ENCODE assay signal across 24 cellular contexts in genomic region chr4:6896035-6896434, GRCh38.
"Had no signal": no experiment of that assay in that cellular context is flagged by ENCODE, and none has a peak within 500 bp of the region (broad histone marks: within the 10 kb centered on the region; RNA-seq: fewer than 3 reads in every experiment).

No MANE protein-coding gene starts in this region.

- ATAC-seq: esophagus mucosa; foreskin keratinocyte; gastroesophageal sphincter; heart left ventricle; left lobe of liver; natural killer cell; psoas muscle; right cardiac atrium; stimulated activated naive B cell treated with anti-CD40 and anti-IgM and Interleukin-4, amounts not matched to agents 10 μg/mL and 1 μg/mL and 100 μg/mL, for 72 hours had no signal

- H3K27ac ChIP-seq: colonic mucosa, epithelial cell of prostate, foreskin keratinocyte, gastroesophageal sphincter, heart left ventricle, hepatocyte, psoas muscle, skin epidermis, thoracic aorta, tibial nerve, upper lobe of left lung had no signal

- DNase-seq: colonic mucosa; effector CD8-positive, alpha-beta T cell; endodermal cell; foreskin keratinocyte; heart left ventricle; kidney; natural killer cell; nucleus accumbens; psoas muscle; right cardiac atrium; stimulated activated CD4-positive, alpha-beta T cell treated with anti-CD3 and anti-CD28 coated beads, Interleukin-15, amount 100 ng/mL, for 24 hours; stimulated activated CD4-positive, alpha-beta T cell treated with anti-CD3 and anti-CD28 coated beads, Interleukin-2, amount 100 ng/mL, for 48 hours; stimulated activated naive B cell treated with anti-CD40 and anti-IgM and Interleukin-4, amounts not matched to agents 10 μg/mL and 1 μg/mL and 100 μg/mL, for 72 hours; upper lobe of left lung had no signal

- H3K79me2 ChIP-seq: hepatocyte had no signal

- H2AFZ ChIP-seq: hepatocyte had no signal

- H3K27me3 ChIP-seq: colonic mucosa, foreskin keratinocyte, gastroesophageal sphincter, heart left ventricle, hepatocyte, tibial nerve, upper lobe of left lung had no signal

- H3K4me1 ChIP-seq: foreskin keratinocyte had no signal

- H3K36me3 ChIP-seq: colonic mucosa, gastroesophageal sphincter, heart left ventricle, thoracic aorta, tibial nerve, upper lobe of left lung had no signal

- H3K9me3 ChIP-seq: colonic mucosa, gastroesophageal sphincter, psoas muscle, thoracic aorta, tibial nerve, upper lobe of left lung had no signal

- H3K4me2 ChIP-seq: hepatocyte had no signal

- H3K4me3 ChIP-seq: colonic mucosa, gastroesophageal sphincter, heart left ventricle, hepatocyte, lung, psoas muscle, skin epidermis, thoracic aorta, tibial nerve, upper lobe of left lung had no signal

- FAIRE-seq: kidney, urothelium cell line had no signal
